17 cellular contexts compared by ENCODE assay signal in the genomic region with DNA sequence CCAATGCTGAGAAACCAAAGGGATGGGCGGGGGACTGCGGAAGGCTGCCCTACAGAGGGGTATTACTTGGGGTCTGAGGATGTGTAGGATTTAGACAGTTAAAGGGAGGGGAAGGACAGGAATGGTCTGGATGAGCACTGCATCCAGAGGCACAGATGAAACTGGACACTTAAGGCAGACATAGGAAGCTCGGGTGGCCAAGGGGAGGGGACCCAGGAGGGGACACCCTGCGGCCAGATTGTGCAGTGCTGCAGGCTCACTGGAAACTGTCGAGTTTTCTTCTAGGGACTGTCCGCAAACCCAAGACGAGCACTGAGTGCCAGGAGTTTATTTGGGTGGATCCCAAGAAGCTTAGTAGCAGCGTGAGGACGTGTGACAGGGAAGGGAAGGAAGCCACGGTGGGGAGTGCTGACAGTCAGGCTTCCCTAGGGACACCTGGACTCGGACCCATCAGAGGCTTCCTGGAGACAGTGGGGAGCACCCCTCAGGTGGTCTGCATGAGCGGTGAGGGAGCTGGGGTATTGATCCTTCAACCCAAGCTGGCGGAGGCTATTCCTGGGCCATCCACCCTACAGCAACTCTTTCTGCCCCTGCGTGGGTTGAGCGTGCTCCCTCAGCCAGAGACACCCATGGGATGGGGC.
A peak's percentile ranks its signal among the peaks of the same experiment; 100 is the strongest.
DNase-seq lines count a peak whose midpoint lies in the region; ATAC-seq and TF ChIP-seq lines count a peak whose summit lies in the region.
"Had no signal": no experiment of that assay in that cellular context is flagged by ENCODE, and none has a peak within 500 bp of the region (broad histone marks: within the 10 kb centered on the region; RNA-seq: fewer than 3 reads in every experiment).

No MANE protein-coding gene starts in this region.

- CTCF ChIA-PET in IMR-90 (lab: Yijun Ruan, JAX), result no interaction called here

- peaks cover 6% of the 10 kb centered on the region for H3K4me1 ChIP-seq in IMR-90 (ENCODE audit: control insufficient read depth, insufficient read depth, low read length)
- H3K4me1 ChIP-seq in neuronal stem cell (ENCODE audit: control insufficient read depth in 2 of 2, insufficient read depth in 1 of 2, low read depth in 1 of 2, low read length in 2 of 2), result peaks cover 0 to 2% of the 10 kb centered on the region in 2 donors
- H3K4me1 ChIP-seq: BLaER1 treated with 17β-estradiol and CSF1 and Interleukin-3, amounts not matched to agents 10 nM and 100 nM had no signal

- DNase-seq in IMR-90 (no peak), brain microvascular endothelial cell (no peak), neuronal stem cell (ENCODE audit: low spot score) (no peak), NOMO-1 treated with dmso at 0.1 percent for 144 hours (lab: John Stamatoyannopoulos, UW; ENCODE audit: unreplicated experiment) (no peak)
- DNase-seq: Calu3; CD8-positive, alpha-beta T cell; DMS 273 treated with DMSO at 0.1 percent for 48 hours; DMS53; DND-41; EL; GOT3; H7 had no signal

- H2BK12ac ChIP-seq in neuronal stem cell (ENCODE audit: low read length), result no peak overlapping the region

- H3K23ac ChIP-seq in IMR-90 (ENCODE audit: low read depth, low read length), result no peak overlapping the region
- H3K23ac ChIP-seq in neuronal stem cell (ENCODE audit: low read depth, low read length, poor library complexity), result no peak overlapping the region

- no peak overlapping the region for H2BK20ac ChIP-seq in IMR-90 (ENCODE audit: low read depth, low read length)

- H2BK15ac ChIP-seq in IMR-90 (ENCODE audit: low read depth, low read length) (no peak overlapping the region), neuronal stem cell (ENCODE audit: low read length) (no peak overlapping the region)

- H3K36me3 ChIP-seq in IMR-90 (ENCODE audit: control insufficient read depth, insufficient read depth, low read length) (no peaks in the 10 kb centered on the region), brain microvascular endothelial cell (replicated peaks) (no peaks in the 10 kb centered on the region), neuronal stem cell (replicated peaks in 1 of 2; ENCODE audit: control insufficient read depth in 2 of 2, insufficient read depth in 2 of 2, low read length in 2 of 2) (no peaks in the 10 kb centered on the region)
- H3K36me3 ChIP-seq: BLaER1 treated with 17β-estradiol and CSF1 and Interleukin-3, amounts not matched to agents 10 nM and 100 nM had no signal

- in situ Hi-C loops in IMR-90 (cut with MboI; ENCODE audit: low sequenced_read_pairs) (no loop called here), brain microvascular endothelial cell (cut with HindIII; ENCODE audit: low pct_ligation_motif_present, low sequenced_read_pairs) (no loop called here)

- H4K5ac ChIP-seq in IMR-90 (ENCODE audit: low read depth, low read length), result no peak overlapping the region

- H2AK5ac ChIP-seq in IMR-90 (ENCODE audit: low read depth, low read length) (peak overlapping the region; percentile 40; the same call in 1 of the 2 replicates), neuronal stem cell (ENCODE audit: low read depth, low read length) (no peak overlapping the region)

- no peak overlapping the region for H4K91ac ChIP-seq in IMR-90 (ENCODE audit: insufficient read depth, low read depth, low read length)
- H4K91ac ChIP-seq in neuronal stem cell (ENCODE audit: low read depth, low read length, poor library complexity), result no peak overlapping the region

- H4K20me1 ChIP-seq in IMR-90 (ENCODE audit: insufficient read depth, low read length), result no peaks in the 10 kb centered on the region
- H4K20me1 ChIP-seq: BLaER1 treated with 17β-estradiol and CSF1 and Interleukin-3, amounts not matched to agents 10 nM and 100 nM had no signal

- H3K79me1 ChIP-seq in IMR-90 (ENCODE audit: low read depth in 1 of 2, low read length in 2 of 2) (no peaks in the 10 kb centered on the region), neuronal stem cell (ENCODE audit: low read depth, low read length) (no peaks in the 10 kb centered on the region)

- POLR2A ChIA-PET in IMR-90 (lab: Charles Lee; ENCODE audit: unreplicated experiment), result no interaction called here

- H4K8ac ChIP-seq in IMR-90 (ENCODE audit: low read depth in 2 of 2, low read length in 2 of 2), result no peak overlapping the region
- no peak overlapping the region for H4K8ac ChIP-seq in neuronal stem cell (ENCODE audit: low read depth, low read length)

- H3K27me3 ChIP-seq in IMR-90 (ENCODE audit: control insufficient read depth, insufficient read depth, low read length) (no peaks in the 10 kb centered on the region; the same call in 1 of the 2 replicates), brain microvascular endothelial cell (replicated peaks) (no peaks in the 10 kb centered on the region), neuronal stem cell (ENCODE audit: control insufficient read depth in 3 of 3, insufficient read depth in 3 of 3, low read depth in 1 of 3, low read length in 3 of 3) (no peaks in the 10 kb centered on the region)
- H3K27me3 ChIP-seq: BLaER1 treated with 17β-estradiol and CSF1 and Interleukin-3, amounts not matched to agents 10 nM and 100 nM had no signal

- no TSS peak for BruUV-seq in IMR-90 (replicated peaks; lab: Mats Ljungman, UMichigan)

- ATAC-seq in IMR-90 (ENCODE audit: low read depth), result no peak
- no peak for ATAC-seq in GM19324 (IDR thresholded peaks at IDR 0.05; ENCODE audit: low FRiP score, unreplicated experiment)
- ATAC-seq in HG02840 (IDR thresholded peaks at IDR 0.05; ENCODE audit: low FRiP score, unreplicated experiment), result no peak
- ATAC-seq: CD8-positive, alpha-beta T cell; GM12878; HCT116 had no signal

- no peak overlapping the region for H2AK9ac ChIP-seq in IMR-90 (replicated peaks; ENCODE audit: low read depth, low read length, poor library complexity)

- H3K9me1 ChIP-seq in IMR-90 (ENCODE audit: insufficient read depth, low read length), result peaks cover 15% of the 10 kb centered on the region

- no peak overlapping the region for H3K9ac ChIP-seq in IMR-90 (ENCODE audit: low read depth, low read length)
- H3K9ac ChIP-seq in neuronal stem cell (ENCODE audit: low read depth, low read length, poor library complexity), result peak overlapping the region; percentile 55
- H3K9ac ChIP-seq: BLaER1 treated with 17β-estradiol and CSF1 and Interleukin-3, amounts not matched to agents 10 nM and 100 nM had no signal

- H3K27ac ChIP-seq in IMR-90 (ENCODE audit: insufficient read depth, low read length) (no peak overlapping the region), brain microvascular endothelial cell (no peak overlapping the region), neuronal stem cell (replicated peaks; ENCODE audit: low read length) (no peak overlapping the region)
- H3K27ac ChIP-seq: BLaER1 treated with 17β-estradiol and CSF1 and Interleukin-3, amounts not matched to agents 10 nM and 100 nM had no signal

- no peak overlapping the region for H3K18ac ChIP-seq in IMR-90 (ENCODE audit: low read depth, low read length)
- no peak overlapping the region for H3K18ac ChIP-seq in neuronal stem cell (ENCODE audit: low read length)

- intact Hi-C loops in IMR-90 (cut with micrococcal nuclease), result no loop called here

- no peak for TF ChIP-seq RAD21 in IMR-90 (IDR thresholded peaks at IDR 0.05; ENCODE audit: low read length)

- TF ChIP-seq POLR2A in IMR-90 (IDR thresholded peaks at IDR 0.05; ENCODE audit: low read depth, low read length), result no peak

- dilution Hi-C loops in IMR-90 (cut with HindIII; ENCODE audit: low sequenced_read_pairs, unreplicated experiment), result no loop called here

- WGBS in IMR-90 (ENCODE audit: extremely low coverage in 2 of 2, insufficient read length in 1 of 2), 2 experiments, result 85% methylated on average over 5 of the region's 15 CpGs; no CpG with 5 or more reads in 1 of the 2 experiments
- WGBS in neuronal stem cell (ENCODE audit: extremely low coverage in 2 of 2, insufficient read length in 2 of 2, insufficient replicate concordance in 1 of 2), 2 donors, result no CpG with 5 or more reads among the region's 15 CpGs

- H2BK5ac ChIP-seq in IMR-90 (ENCODE audit: low read depth, low read length, poor library complexity, severe bottlenecking), result no peak overlapping the region
- no peak overlapping the region for H2BK5ac ChIP-seq in neuronal stem cell (ENCODE audit: low read length)

- H3K9me3 ChIP-seq in IMR-90 (ENCODE audit: control insufficient read depth, insufficient read depth, low read length) (no peaks in the 10 kb centered on the region), neuronal stem cell (replicated peaks in 1 of 2; ENCODE audit: control insufficient read depth in 2 of 2, insufficient read depth in 1 of 2, low read depth in 1 of 2, low read length in 2 of 2) (peaks cover 0 to 2% of the 10 kb centered on the region in 2 donors)

- H3K14ac ChIP-seq in IMR-90 (replicated peaks; ENCODE audit: low read depth, low read length) (no peak overlapping the region), neuronal stem cell (ENCODE audit: low read length) (no peak overlapping the region)

- no peak for TF ChIP-seq CTCF in IMR-90 (conservative IDR thresholded peaks at IDR 0.05; ENCODE audit: low read depth, low read length)
- peak; percentile 17 for TF ChIP-seq CTCF in brain microvascular endothelial cell (IDR thresholded peaks at IDR 0.05; ENCODE audit: low read depth, low read length, missing control alignments)

- no peak overlapping the region for H3K4ac ChIP-seq in IMR-90 (ENCODE audit: low read depth, low read length)
- no peak overlapping the region for H3K4ac ChIP-seq in neuronal stem cell (ENCODE audit: low read length)

- H2AFZ ChIP-seq in IMR-90 (replicated peaks; ENCODE audit: low read length, poor library complexity) (peak overlapping the region; percentile 8), neuronal stem cell (ENCODE audit: low read length) (no peak overlapping the region)

- no peak overlapping the region for H3K56ac ChIP-seq in IMR-90 (ENCODE audit: extremely low read depth, insufficient read depth, low read length)

- H3K4me2 ChIP-seq in IMR-90 (ENCODE audit: low read depth, low read length) (no peak overlapping the region), neuronal stem cell (ENCODE audit: insufficient read depth, low read length, poor library complexity, severe bottlenecking) (no peak overlapping the region)
- H3K4me2 ChIP-seq: BLaER1 treated with 17β-estradiol and CSF1 and Interleukin-3, amounts not matched to agents 10 nM and 100 nM had no signal

- no peak overlapping the region for H3K4me3 ChIP-seq in IMR-90 (ENCODE audit: insufficient read depth, low read depth, low read length)
- H3K4me3 ChIP-seq in brain microvascular endothelial cell (ENCODE audit: low read depth, low read length), result no peak overlapping the region
- no peak overlapping the region for H3K4me3 ChIP-seq in neuronal stem cell (ENCODE audit: low read length in 2 of 2)
- H3K4me3 ChIP-seq: BLaER1 treated with 17β-estradiol and CSF1 and Interleukin-3, amounts not matched to agents 10 nM and 100 nM; GM12878 had no signal

- H2BK120ac ChIP-seq in IMR-90 (ENCODE audit: low read depth, low read length) (no peak overlapping the region), neuronal stem cell (ENCODE audit: low read depth, low read length) (no peak overlapping the region)

TF ChIP-seq in IMR-90, 13 proteins besides CTCF, POLR2A, EP300 and RAD21 (continues in another document):
- no peak for TF ChIP-seq RCOR1 (IDR thresholded peaks at IDR 0.05; ENCODE audit: insufficient replicate concordance, low read length)
- TF ChIP-seq NFE2L2 (IDR thresholded peaks at IDR 0.05; ENCODE audit: low read depth, low read length), result no peak
- TF ChIP-seq SMC3 (IDR thresholded peaks at IDR 0.05; ENCODE audit: low read depth, low read length), result no peak
- TF ChIP-seq MXI1 (IDR thresholded peaks at IDR 0.05; ENCODE audit: borderline replicate concordance, low read depth, low read length), result no peak
